ENCODE assay signal across 30 cellular contexts in genomic region chr7:71472962-71473361, GRCh38.
DNase-seq lines count a peak whose midpoint lies in the region; ATAC-seq, FAIRE-seq and TF ChIP-seq lines count a peak whose summit lies in the region.
"Had no signal": no experiment of that assay in that cellular context is flagged by ENCODE, and none has a peak within 500 bp of the region (broad histone marks: within the 10 kb centered on the region; RNA-seq: fewer than 3 reads in every experiment).

No MANE protein-coding gene starts in this region.

- peak overlapping the region; percentile 32 for H3K23ac ChIP-seq in mesendoderm (ENCODE audit: low read length)

- H3K36me3 ChIP-seq in HUES64 (ENCODE audit: insufficient read depth, low read length) (peaks cover 12% of the 10 kb centered on the region), endodermal cell (ENCODE audit: control insufficient read depth, insufficient read depth, low read length) (peaks cover 66% of the 10 kb centered on the region), mesendoderm (ENCODE audit: control insufficient read depth, insufficient read depth, low read length) (no peaks in the 10 kb centered on the region)
- H3K36me3 ChIP-seq: HAP-1, SJCRH30 had no signal

- H3K4me1 Mint-ChIP-seq in endodermal cell, result peaks cover 38% of the 10 kb centered on the region
- H3K4me1 Mint-ChIP-seq: B cell had no signal

- H3K9ac ChIP-seq in HUES64 (ENCODE audit: low read depth, low read length), result peak overlapping the region; percentile 81
- H3K9ac ChIP-seq in endodermal cell (ENCODE audit: extremely low read depth, low read length, poor library complexity, severe bottlenecking), result no peak overlapping the region
- H3K9ac ChIP-seq in mesendoderm (ENCODE audit: low read length), result peak overlapping the region; percentile 12

- peak overlapping the region; percentile 75 for H2AK5ac ChIP-seq in mesendoderm (ENCODE audit: low read length)

- H3K9me3 Mint-ChIP-seq in endodermal cell, result peaks cover 41% of the 10 kb centered on the region

- peaks cover 12% of the 10 kb centered on the region for H3K9me3 ChIP-seq in HUES64 (ENCODE audit: insufficient read depth, low read depth, low read length)
- peaks cover 56% of the 10 kb centered on the region for H3K9me3 ChIP-seq in endodermal cell (ENCODE audit: control insufficient read depth, low read length)
- H3K9me3 ChIP-seq: HAP-1, SJCRH30 had no signal

- TF ChIP-seq CTCF in endodermal cell (conservative IDR thresholded peaks at IDR 0.05), result peak; percentile 52

- no peak overlapping the region for H3K4me2 ChIP-seq in mesendoderm (ENCODE audit: low read length)
- H3K4me2 ChIP-seq: PC-9 had no signal

- no peak for FAIRE-seq in H54 (lab: Jason Lieb, UNC)
- FAIRE-seq: GM18507, K562 had no signal

- WGBS in HUES64, result 13% methylated on average over 2 of the region's 2 CpGs
- WGBS in endodermal cell (ENCODE audit: insufficient coverage in 1 of 2, insufficient read length in 1 of 2), 2 experiments, result 37 to 63% methylated on average over 2 of the region's 2 CpGs
- WGBS in mesendoderm (ENCODE audit: extremely low coverage, insufficient coverage, low lambda C conversion rate), result no CpG with 5 or more reads among the region's 2 CpGs

- peak overlapping the region; percentile 95 for H2BK5ac ChIP-seq in mesendoderm (ENCODE audit: low read length)

- H3K4me3 Mint-ChIP-seq in endodermal cell, result no peak overlapping the region
- H3K4me3 Mint-ChIP-seq: B cell had no signal

- H3K4me3 ChIP-seq in HUES64 (ENCODE audit: low read length), result 0 out of 2 replicates have a peak overlapping the region, but pooled peaks have one; percentile 12
- peak overlapping the region; percentile 2 for H3K4me3 ChIP-seq in endodermal cell (ENCODE audit: low read length)
- no peak overlapping the region for H3K4me3 ChIP-seq in mesendoderm (ENCODE audit: low read length)
- H3K4me3 ChIP-seq: HAP-1, K562, PC-9, SJCRH30 had no signal

- H3K79me2 ChIP-seq in mesendoderm (ENCODE audit: control insufficient read depth, insufficient read depth, low read length), result no peaks in the 10 kb centered on the region

- no peak for ATAC-seq in HG03108 (IDR thresholded peaks at IDR 0.05; ENCODE audit: unreplicated experiment)
- ATAC-seq: K562, Right ventricle myocardium inferior, SK-N-SH treated with all-trans-retinoic acid at 6 μM for 48 hours had no signal

- H3K27ac Mint-ChIP-seq in endodermal cell, result peak overlapping the region; percentile 88
- H3K27ac Mint-ChIP-seq: B cell had no signal

- peak overlapping the region; percentile 76 for H3K18ac ChIP-seq in mesendoderm (ENCODE audit: low read length)

- H3K4ac ChIP-seq in mesendoderm (ENCODE audit: low read depth, low read length), result no peak overlapping the region

- no peak overlapping the region for H4K8ac ChIP-seq in mesendoderm (ENCODE audit: low read depth, low read length)

- H3K79me1 ChIP-seq in mesendoderm (ENCODE audit: low read length), result peaks cover 3% of the 10 kb centered on the region

- no peak overlapping the region for H4K5ac ChIP-seq in mesendoderm (ENCODE audit: low read length)

- H2BK15ac ChIP-seq in mesendoderm (replicated peaks; ENCODE audit: low read depth), result no peak overlapping the region

- H3K27me3 ChIP-seq in HUES64 (ENCODE audit: insufficient read depth, low read length) (no peaks in the 10 kb centered on the region), endodermal cell (ENCODE audit: control insufficient read depth, insufficient read depth, low read length, poor library complexity, severe bottlenecking) (no peaks in the 10 kb centered on the region), mesendoderm (ENCODE audit: insufficient read depth, low read length, poor library complexity) (no peaks in the 10 kb centered on the region)
- H3K27me3 ChIP-seq: SJCRH30 had no signal

- no peak for TF ChIP-seq POLR2A in H54 (IDR thresholded peaks at IDR 0.05; ENCODE audit: low read depth, low read length)

- H3K56ac ChIP-seq in mesendoderm (ENCODE audit: low read length), result peak overlapping the region; percentile 81

- no peaks in the 10 kb centered on the region for H3K27me3 Mint-ChIP-seq in endodermal cell (ENCODE audit: insufficient read depth)
- H3K27me3 Mint-ChIP-seq: B cell had no signal

- peaks cover 56% of the 10 kb centered on the region for H3K36me3 Mint-ChIP-seq in endodermal cell (ENCODE audit: low read depth)

- peaks cover 36% of the 10 kb centered on the region for H3K4me1 ChIP-seq in HUES64 (ENCODE audit: insufficient read depth, low read length)
- H3K4me1 ChIP-seq in endodermal cell (ENCODE audit: control insufficient read depth, insufficient read depth, low read length), result no peaks in the 10 kb centered on the region
- peaks cover 3% of the 10 kb centered on the region for H3K4me1 ChIP-seq in mesendoderm (ENCODE audit: control insufficient read depth, low read depth, low read length)
- H3K4me1 ChIP-seq: HAP-1, SJCRH30 had no signal

- DNase-seq in ELF-1 (ENCODE audit: low read depth, low spot score) (peak; percentile 56), endodermal cell (no peak), mesendoderm (peak; percentile 69), H54 (ENCODE audit: insufficient read length, low spot score) (no peak)
- DNase-seq in activated CD8-positive, alpha-beta memory T cell treated with anti-CD3 and anti-CD28 coated beads for 24 hours, result no peak
- DNase-seq: DMS153; DND-41; Kasumi-1; NCI-H1092 treated with DMSO at 0.1 percent for 48 hours; NCI-H1436; NCI-H187; NCI-H2081 treated with DMSO at 0.1 percent for 48 hours; NCI-H2171 treated with DMSO at 0.1 percent for 48 hours; NCI-H345; NCI-H524; NCI-H82; NK-92 treated with Interleukin-12 subunit alpha and Interleukin-12 subunit beta, amount 100 ng/mL, for 24 hours; PC-9; SJCRH30 had no signal

- peak overlapping the region; percentile 100 for H3K27ac ChIP-seq in HUES64 (ENCODE audit: low read depth, low read length)
- H3K27ac ChIP-seq in endodermal cell (ENCODE audit: low read depth, low read length), result peak overlapping the region; percentile 69
- H3K27ac ChIP-seq in mesendoderm (ENCODE audit: low read depth, low read length), result peak overlapping the region; percentile 83
- H3K27ac ChIP-seq: 22Rv1, C4-2B, HL-60, PC-9, SJCRH30 had no signal

- no peak overlapping the region for H2BK120ac ChIP-seq in mesendoderm (ENCODE audit: low read depth, low read length)

Comparison
In these comparisons a context has a peak if more than half of its experiments do, and no peak if none do; other contexts are left out.
1. DNase-seq: peak in ELF-1 (single experiment) and mesendoderm (single experiment); none in endodermal cell (single experiment), H54 (single experiment) and activated CD8-positive, alpha-beta memory T cell treated with anti-CD3 and anti-CD28 coated beads for 24 hours (single experiment).
2. Peak in every context shown above with its lines, with median percentiles within 50 percentile points of each other: H3K27ac ChIP-seq.